Comparison of ENCODE assay signal across 8 cellular contexts in genomic region chr16:56682703-56683397, GRCh38. TPM values are rescaled to one million over a fixed set of nuclear protein-coding genes. Genes with fewer than 3 reads are reported as not detected.
DNase-seq lines count a peak whose midpoint lies in the region; ATAC-seq and TF ChIP-seq lines count a peak whose summit lies in the region.

No MANE protein-coding gene starts in this region.

- peak overlapping the region; percentile 54 for H3K9ac ChIP-seq in SK-N-MC (ENCODE audit: insufficient read length)

- TF ChIP-seq POLR2A in heart left ventricle (IDR thresholded peaks at IDR 0.05): no peak
- no peak for TF ChIP-seq POLR2A in esophagus muscularis mucosa (IDR thresholded peaks at IDR 0.05; ENCODE audit: low read depth)
- no peak for TF ChIP-seq POLR2A in prostate gland (IDR thresholded peaks at IDR 0.05)

- TF ChIP-seq EP300 in esophagus muscularis mucosa (IDR thresholded peaks at IDR 0.05): no peak

- H3K36me3 ChIP-seq in heart left ventricle (no peaks in the 10 kb centered on the region), SK-N-MC (ENCODE audit: insufficient read depth, low read length) (no peaks in the 10 kb centered on the region), esophagus muscularis mucosa (no peaks in the 10 kb centered on the region), prostate gland (no peaks in the 10 kb centered on the region)

- TF ChIP-seq CTCF in heart left ventricle (IDR thresholded peaks at IDR 0.05) (no peak), esophagus muscularis mucosa (IDR thresholded peaks at IDR 0.05) (no peak), prostate gland (IDR thresholded peaks at IDR 0.05) (no peak)

- intact Hi-C loops in heart left ventricle (cut with DNase I): loop anchor here in 8 of 10 donors (1.0 to 5.0 kb wide), 8 partner anchors 18 to 161 kb away; partner anchors contain the start of genes MT2A (in 8 of the 8), BBS2 (in 1 of the 8), MT1A (in 1 of the 8) and MT1E (in 1 of the 8)
- intact Hi-C loops in left ventricle myocardium superior (cut with micrococcal nuclease): loop anchor here (10.0 kb wide), 1 partner anchor 78 kb away; the partner anchor contains the start of gene MT2A
- intact Hi-C loops in esophagus muscularis mucosa (cut with DNase I): loop anchor here (2.0 to 5.0 kb wide), 2 partner anchors 46 to 74 kb away; partner anchors contain the start of genes MT1A and MT2A
- intact Hi-C loops in prostate gland (cut with DNase I): loop anchor here (5.0 kb wide), 1 partner anchor 76 kb away; the partner anchor contains the start of gene MT2A

- WGBS in heart left ventricle, 4 donors: 48 to 60% (median 52%) methylated on average over 8 of the region's 8 CpGs
- WGBS in esophagus muscularis mucosa: 38% methylated on average over 7 of the region's 8 CpGs
- WGBS in prostate gland: 17% methylated on average over 8 of the region's 8 CpGs

- H3K9me3 ChIP-seq in heart left ventricle (peaks cover 0 to 9% (median 0%) of the 10 kb centered on the region in 12 donors), SK-N-MC (ENCODE audit: low read depth, low read length) (no peaks in the 10 kb centered on the region), esophagus muscularis mucosa (peaks cover 0 to 7% (median 6%) of the 10 kb centered on the region in 4 donors), prostate gland (no peaks in the 10 kb centered on the region)

- H3K27me3 ChIP-seq in heart left ventricle: no peaks in the 10 kb centered on the region
- H3K27me3 ChIP-seq in esophagus muscularis mucosa: no peaks in the 10 kb centered on the region
- no peaks in the 10 kb centered on the region for H3K27me3 ChIP-seq in prostate gland (replicated peaks; ENCODE audit: insufficient read depth)

- DNase-seq in heart left ventricle (no peak), left ventricle myocardium superior (no peak), SK-N-MC (ENCODE audit: low read depth, low spot score) (no peak), esophagus muscularis mucosa (ENCODE audit: extremely low spot score) (no peak), prostate gland (ENCODE audit: low spot score) (no peak), RKO (ENCODE audit: low spot score) (no peak)

- ATAC-seq in heart left ventricle (peak in 1 of 4 donors; percentile 1), left ventricle myocardium superior (no peak), HG03457 (IDR thresholded peaks at IDR 0.05; ENCODE audit: unreplicated experiment) (no peak), GM21619 (IDR thresholded peaks at IDR 0.05; ENCODE audit: unreplicated experiment) (no peak)

- peak overlapping the region; percentile 27 to 69 (median 62) for H3K4me3 ChIP-seq in heart left ventricle
- H3K4me3 ChIP-seq in SK-N-MC: peak overlapping the region; percentile 72
- peak overlapping the region; percentile 51 to 68 (median 62) for H3K4me3 ChIP-seq in esophagus muscularis mucosa
- peak overlapping the region; percentile 46 to 47 for H3K4me3 ChIP-seq in prostate gland

- H3K4me1 ChIP-seq in heart left ventricle (peaks cover 0 to 51% (median 23%) of the 10 kb centered on the region in 12 donors), esophagus muscularis mucosa (peaks cover 35 to 50% (median 42%) of the 10 kb centered on the region in 4 donors), prostate gland (replicated peaks) (no peaks in the 10 kb centered on the region)

- peak overlapping the region; percentile 38 to 88 (median 84) for H3K27ac ChIP-seq in heart left ventricle
- no peak overlapping the region for H3K27ac ChIP-seq in SK-N-MC
- H3K27ac ChIP-seq in esophagus muscularis mucosa (replicated peaks in 1 of 4): peak overlapping the region; percentile 67 to 86 (median 84)
- H3K27ac ChIP-seq in prostate gland: peak overlapping the region; percentile 62 to 76

RNA-seq across cellular contexts. Expression of gene MT1X, which starts 0.6 kb away (rescaled TPM):
- total RNA-seq in heart left ventricle (100 to 1,000 TPM in 4 of 9 donors, 10 to 100 TPM in 5; 20.6 to 918 (median 77.7) TPM), left ventricle myocardium superior (85.9 TPM), esophagus muscularis mucosa (1,000 to 10,000 TPM in 1 of 4 donors, 100 to 1,000 TPM in 3; 283 to 1,221 (median 512) TPM), prostate gland (100 to 1,000 TPM; 268 to 697 TPM)
- polyA plus RNA-seq in heart left ventricle: 100 to 1,000 TPM; 144 to 145 TPM

RNA-seq across cellular contexts. Expression of gene MT1H, which starts 13.2 kb away (rescaled TPM):
- total RNA-seq in heart left ventricle: 1 to 10 TPM in 2 of 9 donors, not detected in 7; 2.2 to 3.1 TPM
- polyA plus RNA-seq in heart left ventricle: not detected
- total RNA-seq in left ventricle myocardium superior: not detected
- not detected for total RNA-seq in esophagus muscularis mucosa
- total RNA-seq in prostate gland: 10 to 100 TPM in 1 of 2 donors, not detected in 1; 10.5 TPM

RNA-seq across cellular contexts. Expression of gene MT1G, which starts 15.0 kb away (rescaled TPM):
- 10 to 100 TPM in 1 of 9 donors, 1 to 10 TPM in 2, not detected in 6; 1.4 to 19.1 (median 6.0) TPM for total RNA-seq in heart left ventricle
- 1 to 10 TPM in 1 of 2 donors, not detected in 1; 7.2 TPM for polyA plus RNA-seq in heart left ventricle
- total RNA-seq in left ventricle myocardium superior: not detected
- 10 to 100 TPM in 2 of 4 donors, 1 to 10 TPM in 1, not detected in 1; 4.9 to 59.0 (median 19.0) TPM for total RNA-seq in esophagus muscularis mucosa
- 100 to 1,000 TPM; 189 to 745 TPM for total RNA-seq in prostate gland

RNA-seq across cellular contexts. Expression of gene MT1F, which starts 25.1 kb away (rescaled TPM):
- total RNA-seq in heart left ventricle: 1 to 10 TPM in 7 of 9 donors, not detected in 2; 1.3 to 8.1 (median 3.3) TPM
- 1 to 10 TPM; 1.3 to 1.4 TPM for polyA plus RNA-seq in heart left ventricle
- 3.0 TPM for total RNA-seq in left ventricle myocardium superior
- 1 to 10 TPM; 2.1 to 7.1 (median 5.0) TPM for total RNA-seq in esophagus muscularis mucosa
- total RNA-seq in prostate gland: 10 to 100 TPM; 18.5 to 37.3 TPM

RNA-seq across cellular contexts. Expression of gene MT1B, which starts 31.2 kb away (rescaled TPM):
- total RNA-seq in heart left ventricle (not detected), left ventricle myocardium superior (not detected), esophagus muscularis mucosa (not detected), prostate gland (not detected)
- polyA plus RNA-seq in heart left ventricle: not detected
